ENCODE assay signal across 30 cellular contexts in genomic region chr15:66076591-66077319, GRCh38.
"Had no signal": no experiment of that assay in that cellular context is flagged by ENCODE, and none has a peak within 500 bp of the region (broad histone marks: within the 10 kb centered on the region; RNA-seq: fewer than 3 reads in every experiment).

No MANE protein-coding gene starts in this region.

- H3K4me1 Mint-ChIP-seq: activated CD4-positive, alpha-beta T cell treated with anti-CD3 and anti-CD28 coated beads, Interleukin-2, amount 10 ng/mL, durations not matched to agents 24 days and 14 days; naive B cell; stimulated activated naive B cell treated with anti-CD40 and anti-IgM and Interleukin-4, amounts not matched to agents 10 μg/mL and 1 μg/mL and 100 μg/mL, for 72 hours; T-cell had no signal

- H3K9me3 ChIP-seq: breast epithelium, gastroesophageal sphincter, ovary, prostate gland, testis, transverse colon, uterus had no signal

- H3K27me3 ChIP-seq: hepatocyte, ovary, testis, uterus had no signal

- DNase-seq: activated CD4-positive, alpha-beta memory T cell treated with anti-CD3 and anti-CD28 coated beads for 36 hours; activated CD4-positive, alpha-beta T cell treated with anti-CD3 and anti-CD28 coated beads, Interleukin-2, amount 10 ng/mL, durations not matched to agents 24 days and 14 days; activated CD4-positive, CD25-positive, alpha-beta regulatory T cell; activated CD8-positive, alpha-beta memory T cell treated with anti-CD3 and anti-CD28 coated beads, Interleukin-2, amount 50 U/mL, for 4 hours; activated T-cell treated with anti-CD3 and anti-CD28 coated beads, Interleukin-2, amount 50 U/mL, for 1 hour; central memory CD4-positive, alpha-beta T cell; effector memory CD4-positive, alpha-beta T cell; erythroblast; islet precursor cell; left cardiac atrium; left ventricle myocardium superior; naive B cell; ovary; retina; stimulated activated CD4-positive, alpha-beta T cell treated with anti-CD3 and anti-CD28 coated beads, Interleukin-2, amount 100 ng/mL, for 24 hours; stimulated activated naive B cell treated with anti-CD40 and anti-IgM and Interleukin-4, amounts not matched to agents 10 μg/mL and 1 μg/mL and 100 μg/mL, for 72 hours; T-cell; testis; transverse colon; uterus had no signal

- H3K4me3 ChIP-seq: breast epithelium, coronary artery, dorsolateral prefrontal cortex, gastroesophageal sphincter, hepatocyte, ovary, prostate gland, smooth muscle cell, testis, transverse colon, uterus had no signal

- H3K27ac ChIP-seq: breast epithelium, coronary artery, gastroesophageal sphincter, hepatocyte, ovary, prostate gland, testis, transverse colon, uterus had no signal

- H3K9me3 Mint-ChIP-seq: activated CD4-positive, alpha-beta memory T cell treated with anti-CD3 and anti-CD28 coated beads for 36 hours; activated CD4-positive, alpha-beta T cell treated with anti-CD3 and anti-CD28 coated beads, Interleukin-2, amount 10 ng/mL, durations not matched to agents 24 days and 14 days; activated naive CD4-positive, alpha-beta T cell treated with anti-CD3 and anti-CD28 coated beads, Interleukin-2, amount 50 U/mL, for 72 hours; mesothelial cell of epicardium; naive B cell; stimulated activated naive B cell treated with anti-CD40 and anti-IgM and Interleukin-4, amounts not matched to agents 10 μg/mL and 1 μg/mL and 100 μg/mL, for 72 hours; T-cell; T-helper 2 cell treated with Interferon-gamma antibody and Interleukin-4, amounts not matched to agents 5 μg/mL and 100 μg/mL, for 36 hours had no signal

- H3K27ac Mint-ChIP-seq: activated CD4-positive, alpha-beta memory T cell treated with anti-CD3 and anti-CD28 coated beads for 36 hours; activated CD4-positive, alpha-beta T cell treated with anti-CD3 and anti-CD28 coated beads, Interleukin-2, amount 10 ng/mL, durations not matched to agents 24 days and 14 days; mesothelial cell of epicardium; stimulated activated naive B cell treated with anti-CD40 and anti-IgM and Interleukin-4, amounts not matched to agents 10 μg/mL and 1 μg/mL and 100 μg/mL, for 72 hours; T-cell; T-helper 2 cell treated with Interferon-gamma antibody and Interleukin-4, amounts not matched to agents 5 μg/mL and 100 μg/mL, for 36 hours had no signal

- H3K79me2 ChIP-seq: hepatocyte had no signal

- H3K4me2 ChIP-seq: hepatocyte, smooth muscle cell had no signal

- H2AFZ ChIP-seq: hepatocyte had no signal

- H3K4me1 ChIP-seq: breast epithelium, prostate gland, uterus had no signal

- H3K4me3 Mint-ChIP-seq: activated CD4-positive, alpha-beta memory T cell treated with anti-CD3 and anti-CD28 coated beads for 36 hours; activated CD4-positive, alpha-beta T cell treated with anti-CD3 and anti-CD28 coated beads, Interleukin-2, amount 10 ng/mL, durations not matched to agents 24 days and 14 days; mesothelial cell of epicardium; naive B cell; stimulated activated naive B cell treated with anti-CD40 and anti-IgM and Interleukin-4, amounts not matched to agents 10 μg/mL and 1 μg/mL and 100 μg/mL, for 72 hours; T-cell; T-helper 2 cell treated with Interferon-gamma antibody and Interleukin-4, amounts not matched to agents 5 μg/mL and 100 μg/mL, for 36 hours had no signal

- ATAC-seq: activated naive CD4-positive, alpha-beta T cell treated with anti-CD3 and anti-CD28 coated beads, Interleukin-2, amount 50 U/mL, for 72 hours; gastroesophageal sphincter; left cardiac atrium; left ventricle myocardium superior; stimulated activated naive B cell treated with anti-CD40 and anti-IgM and Interleukin-4, amounts not matched to agents 10 μg/mL and 1 μg/mL and 100 μg/mL, for 72 hours; T-cell had no signal

- H3K36me3 ChIP-seq: breast epithelium, gastroesophageal sphincter, ovary, prostate gland, transverse colon, uterus had no signal

- H3K36me3 Mint-ChIP-seq: activated CD4-positive, alpha-beta memory T cell treated with anti-CD3 and anti-CD28 coated beads for 36 hours; activated naive CD4-positive, alpha-beta T cell treated with anti-CD3 and anti-CD28 coated beads, Interleukin-2, amount 50 U/mL, for 72 hours; mesothelial cell of epicardium; naive B cell; stimulated activated naive B cell treated with anti-CD40 and anti-IgM and Interleukin-4, amounts not matched to agents 10 μg/mL and 1 μg/mL and 100 μg/mL, for 72 hours; T-cell had no signal
